11 cellular contexts compared by ENCODE assay signal in the genomic region with DNA sequence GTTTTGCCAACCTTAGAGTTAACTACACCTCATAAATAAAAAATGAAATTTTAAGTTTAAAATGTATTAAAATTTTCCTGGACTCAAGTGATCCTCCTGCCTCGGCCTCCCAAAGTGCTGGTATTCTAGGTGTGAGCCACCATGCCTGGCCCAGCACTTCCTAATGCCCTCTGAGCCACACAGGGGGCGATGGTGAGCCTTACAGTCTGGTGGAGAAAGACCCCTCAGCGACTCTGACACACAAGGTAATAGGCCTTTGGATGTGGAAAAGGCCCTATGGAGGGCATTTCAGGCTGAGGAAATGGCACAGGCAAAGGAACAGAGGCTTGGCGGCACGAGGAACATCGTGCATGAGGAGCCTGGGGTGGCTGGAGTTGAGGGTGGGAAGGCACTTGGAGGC. TPM values are rescaled to one million over a fixed set of nuclear protein-coding genes. Genes with fewer than 3 reads are reported as not detected.
A peak's percentile ranks its signal among the peaks of the same experiment; 100 is the strongest.
DNase-seq lines count a peak whose midpoint lies in the region; ATAC-seq and TF ChIP-seq lines count a peak whose summit lies in the region.
"Had no signal": no experiment of that assay in that cellular context is flagged by ENCODE, and none has a peak within 500 bp of the region (broad histone marks: within the 10 kb centered on the region; RNA-seq: fewer than 3 reads in every experiment).

No MANE protein-coding gene starts in this region.

- H3K36me3 Mint-ChIP-seq in immature natural killer cell, result no peaks in the 10 kb centered on the region

- H3K4me3 ChIP-seq in A673 (ENCODE audit: low read depth, low read length, poor library complexity, severe bottlenecking), result no peak overlapping the region
- no peak overlapping the region for H3K4me3 ChIP-seq in DND-41 (ENCODE audit: low read depth in 1 of 2, low read length in 2 of 2)
- H3K4me3 ChIP-seq in OCI-LY1 (ENCODE audit: low read depth, low read length, poor library complexity, severe bottlenecking), result no peak overlapping the region
- H3K4me3 ChIP-seq in fibroblast of mammary gland (ENCODE audit: control insufficient read depth, low read depth, low read length), result no peak overlapping the region
- H3K4me3 ChIP-seq: uterus had no signal

- peak; percentile 49; the same call in 1 of the 3 replicates for ATAC-seq in DND-41 (ENCODE audit: insufficient read depth, low read depth)
- no peak for ATAC-seq in HG03280 (IDR thresholded peaks at IDR 0.05; ENCODE audit: unreplicated experiment)
- ATAC-seq in GM18909 (IDR thresholded peaks at IDR 0.05; ENCODE audit: poor library complexity, unreplicated experiment), result no peak

- H3K27me3 ChIP-seq in A673 (replicated peaks; ENCODE audit: insufficient read depth, low read depth, low read length, poor library complexity) (no peaks in the 10 kb centered on the region), DND-41 (ENCODE audit: insufficient read depth, low read length, poor library complexity) (no peaks in the 10 kb centered on the region), OCI-LY1 (ENCODE audit: insufficient read depth, low read length) (no peaks in the 10 kb centered on the region)
- H3K27me3 ChIP-seq: uterus had no signal

- POLR2A ChIA-PET in A673 (lab: Charles Lee; ENCODE audit: low non-redundant PET), result no interaction called here

- H3K4me1 ChIP-seq in A673 (ENCODE audit: insufficient read depth, low read length, poor library complexity, severe bottlenecking) (no peaks in the 10 kb centered on the region), DND-41 (ENCODE audit: insufficient read depth, low read length) (no peaks in the 10 kb centered on the region), OCI-LY1 (ENCODE audit: insufficient read depth, low read length, severe bottlenecking) (no peaks in the 10 kb centered on the region)

- no peak overlapping the region for H3K4me2 ChIP-seq in DND-41 (ENCODE audit: insufficient read depth, low read length)
- H3K4me2 ChIP-seq in OCI-LY1 (ENCODE audit: low read length), result no peak overlapping the region

- BruUV-seq in A673 (replicated peaks; lab: Mats Ljungman, UMichigan), result no TSS peak

- no peaks in the 10 kb centered on the region for H3K36me3 ChIP-seq in A673 (ENCODE audit: insufficient read depth, low read length, poor library complexity, severe bottlenecking)
- H3K36me3 ChIP-seq in DND-41 (ENCODE audit: insufficient read depth, low read length), result no peaks in the 10 kb centered on the region
- H3K36me3 ChIP-seq in OCI-LY1 (ENCODE audit: insufficient read depth, low read length), result no peaks in the 10 kb centered on the region
- H3K36me3 ChIP-seq: uterus had no signal

- intact Hi-C loops in A673 (cut with micrococcal nuclease; ENCODE audit: unreplicated experiment), result no loop called here

- H4K20me1 ChIP-seq in DND-41 (ENCODE audit: insufficient read depth, low read length) (no peaks in the 10 kb centered on the region), OCI-LY1 (ENCODE audit: insufficient read depth, low read length) (no peaks in the 10 kb centered on the region)

- H3K9me3 ChIP-seq in A673 (ENCODE audit: low read depth, low read length, poor library complexity, severe bottlenecking) (no peaks in the 10 kb centered on the region), DND-41 (ENCODE audit: insufficient read depth, low read length, severe bottlenecking) (no peaks in the 10 kb centered on the region), OCI-LY1 (ENCODE audit: low read length) (no peaks in the 10 kb centered on the region)
- H3K9me3 ChIP-seq: uterus had no signal

- H3K4me3 Mint-ChIP-seq in immature natural killer cell, result no peak overlapping the region
- H3K4me3 Mint-ChIP-seq: nephron had no signal

- H3K27me3 Mint-ChIP-seq in immature natural killer cell (ENCODE audit: low read depth in 3 of 3), result peaks cover 2 to 5% (median 5%) of the 10 kb centered on the region in 3 donors

- no peaks in the 10 kb centered on the region for H3K9me3 Mint-ChIP-seq in immature natural killer cell
- H3K9me3 Mint-ChIP-seq: nephron had no signal

- CTCF ChIA-PET in A673 (lab: Charles Lee), result no interaction called here

- H3K27ac ChIP-seq in A673 (ENCODE audit: low read depth, low read length, poor library complexity, severe bottlenecking) (no peak overlapping the region), DND-41 (ENCODE audit: low read length) (no peak overlapping the region), OCI-LY1 (ENCODE audit: low read depth, low read length, poor library complexity, severe bottlenecking) (no peak overlapping the region)
- H3K27ac ChIP-seq: uterus had no signal

- H2AFZ ChIP-seq in DND-41 (ENCODE audit: low read depth, low read length) (no peak overlapping the region), OCI-LY1 (ENCODE audit: low read length) (no peak overlapping the region)

- H3K4me1 Mint-ChIP-seq in immature natural killer cell, result peaks cover 0 to 3% of the 10 kb centered on the region in 2 donors
- H3K4me1 Mint-ChIP-seq: nephron had no signal

- no peak overlapping the region for H3K27ac Mint-ChIP-seq in immature natural killer cell
- H3K27ac Mint-ChIP-seq: nephron had no signal

- DNase-seq in A673 (ENCODE audit: low spot score) (peak; percentile 46), DND-41 (peak; percentile 31), fibroblast of mammary gland (ENCODE audit: low read depth) (no peak), middle frontal gyrus (ENCODE audit: extremely low spot score, low spot score) (no peak), immature natural killer cell (no peak)
- DNase-seq: uterus had no signal

- H3K9ac ChIP-seq in DND-41 (ENCODE audit: low read depth, low read length) (no peak overlapping the region), OCI-LY1 (ENCODE audit: low read length) (no peak overlapping the region)

- TF ChIP-seq CTCF in A673 (conservative IDR thresholded peaks at IDR 0.05; ENCODE audit: low read depth, low read length) (peak; percentile 60), DND-41 (IDR thresholded peaks at IDR 0.05; ENCODE audit: borderline replicate concordance, extremely low read depth, low read length, poor library complexity, severe bottlenecking) (peak; percentile 56), OCI-LY1 (IDR thresholded peaks at IDR 0.05; ENCODE audit: low read length) (peak; percentile 37), fibroblast of mammary gland (conservative IDR thresholded peaks at IDR 0.05; ENCODE audit: control insufficient read depth, insufficient read depth, low read depth, low read length) (peak; percentile 36)

- no peaks in the 10 kb centered on the region for H3K79me2 ChIP-seq in DND-41 (ENCODE audit: insufficient read depth, low read length)
- H3K79me2 ChIP-seq in OCI-LY1 (ENCODE audit: insufficient read depth, low read length), result no peaks in the 10 kb centered on the region

- H3K9me2 ChIP-seq in OCI-LY1 (ENCODE audit: low read depth, low read length), result no peaks in the 10 kb centered on the region

- no peaks in the 10 kb centered on the region for H3F3A ChIP-seq in OCI-LY1 (ENCODE audit: insufficient read depth, low read length)

RNA-seq across cellular contexts. Expression of a gene that starts 6.7 kb away (rescaled TPM):
- total RNA-seq in A673 (2021), result 1.3 and 1.9 TPM in 2 replicates
- polyA plus RNA-seq in immature natural killer cell, result 1 to 10 TPM; 2.1 to 3.5 (median 2.7) TPM
- total RNA-seq: HT1080 had no signal

Comparison
In these comparisons a context has a peak if more than half of its experiments do, and no peak if none do; other contexts are left out.
1. DNase-seq: peak in A673 (single experiment) and DND-41 (single experiment); none in fibroblast of mammary gland (single experiment), middle frontal gyrus (single experiment) and immature natural killer cell (0 of 3).
2. Peak in every context shown above with its lines, with median percentiles within 50 percentile points of each other: CTCF ChIP-seq.